Comparison of ENCODE assay signal across 12 cellular contexts in genomic region chr12:131350943-131351318, GRCh38.
DNase-seq lines count a peak whose midpoint lies in the region; ATAC-seq and TF ChIP-seq lines count a peak whose summit lies in the region.
"Had no signal": no experiment of that assay in that cellular context is flagged by ENCODE, and none has a peak within 500 bp of the region (broad histone marks: within the 10 kb centered on the region; RNA-seq: fewer than 3 reads in every experiment).

No MANE protein-coding gene starts in this region.

- H3K4me1 ChIP-seq in CD8-positive, alpha-beta memory T cell (ENCODE audit: insufficient read depth, low read length), result no peaks in the 10 kb centered on the region
- peaks cover 9% of the 10 kb centered on the region for H3K4me1 ChIP-seq in body of pancreas
- H3K4me1 ChIP-seq: A549, BE2C had no signal

- H3K27ac ChIP-seq in CD8-positive, alpha-beta memory T cell (ENCODE audit: low read depth, low read length), result peak overlapping the region; percentile 79
- H3K27ac ChIP-seq in body of pancreas, result peak overlapping the region in 2 of 4 donors; percentile 16 to 68
- H3K27ac ChIP-seq: A549 had no signal

- no peaks in the 10 kb centered on the region for H3K4me1 Mint-ChIP-seq in CD8-positive, alpha-beta memory T cell

- no peak overlapping the region for H3K4me3 Mint-ChIP-seq in CD8-positive, alpha-beta memory T cell
- H3K4me3 Mint-ChIP-seq: GM23338, H9 had no signal

- H3K27ac Mint-ChIP-seq in CD8-positive, alpha-beta memory T cell, result no peak overlapping the region
- H3K27ac Mint-ChIP-seq: GM23338 had no signal

- DNase-seq in CD8-positive, alpha-beta memory T cell, result no peak
- DNase-seq in H7 (peak; percentile 22), body of pancreas (no peak), SW480 (ENCODE audit: low spot score) (no peak), hippocampal formation (lab: John Stamatoyannopoulos, UW) (no peak), NCI-H2107 (lab: John Stamatoyannopoulos, UW) (no peak)
- DNase-seq: DMS53, GF-D8, H9 had no signal

- no peak for TF ChIP-seq CTCF in body of pancreas (IDR thresholded peaks at IDR 0.05)

- H3K9me3 ChIP-seq in CD8-positive, alpha-beta memory T cell (ENCODE audit: low read length), result no peaks in the 10 kb centered on the region
- H3K9me3 ChIP-seq in body of pancreas, result no peaks in the 10 kb centered on the region
- H3K9me3 ChIP-seq: A549, BE2C had no signal

- ATAC-seq in body of pancreas, result peak; percentile 76
- ATAC-seq: GM23338 had no signal

- TF ChIP-seq POLR2A in body of pancreas (IDR thresholded peaks at IDR 0.05), result no peak

- CTCF ChIA-PET in CD8-positive, alpha-beta memory T cell (lab: Charles Lee), result no interaction called here

- H3K9me3 Mint-ChIP-seq in CD8-positive, alpha-beta memory T cell, result peaks cover 0 to 5% (median 0%) of the 10 kb centered on the region in 5 donors
- H3K9me3 Mint-ChIP-seq: GM23338 had no signal

- intact Hi-C loops in body of pancreas (cut with DNase I), result no loop called here

- no peaks in the 10 kb centered on the region for H3K36me3 ChIP-seq in CD8-positive, alpha-beta memory T cell (ENCODE audit: insufficient read depth, low read length)
- H3K36me3 ChIP-seq in H7 (replicated peaks; ENCODE audit: control insufficient read depth, insufficient read depth, low read length), result no peaks in the 10 kb centered on the region
- no peaks in the 10 kb centered on the region for H3K36me3 ChIP-seq in body of pancreas (replicated peaks in 1 of 2; ENCODE audit: insufficient read depth in 1 of 2, low read depth in 2 of 2)
- H3K36me3 ChIP-seq: BE2C had no signal

- peaks cover 16 to 26% of the 10 kb centered on the region in 2 donors for H3K27me3 Mint-ChIP-seq in CD8-positive, alpha-beta memory T cell

- peaks cover 0 to 1% (median 0%) of the 10 kb centered on the region in 3 donors for H3K36me3 Mint-ChIP-seq in CD8-positive, alpha-beta memory T cell

- POLR2A ChIA-PET in CD8-positive, alpha-beta memory T cell (lab: Charles Lee), result no interaction called here

- 16 to 30% methylated on average over 2 to 3 of the region's 3 CpGs for WGBS in body of pancreas, 2 donors

- no peaks in the 10 kb centered on the region for H3K27me3 ChIP-seq in CD8-positive, alpha-beta memory T cell (ENCODE audit: insufficient read depth, low read length, poor library complexity, severe bottlenecking)
- H3K27me3 ChIP-seq in H7 (ENCODE audit: control insufficient read depth, insufficient read depth, low read length), result no peaks in the 10 kb centered on the region
- H3K27me3 ChIP-seq in body of pancreas, result no peaks in the 10 kb centered on the region
- H3K27me3 ChIP-seq: BE2C had no signal

- H3K4me3 ChIP-seq in CD8-positive, alpha-beta memory T cell (ENCODE audit: low read length), result no peak overlapping the region
- H3K4me3 ChIP-seq in H7 (ENCODE audit: insufficient read depth, low read depth, low read length) (no peak overlapping the region), body of pancreas (no peak overlapping the region)
- H3K4me3 ChIP-seq: A549, GM23338 had no signal
